ENCODE assay signal across 9 cellular contexts in the genomic region with DNA sequence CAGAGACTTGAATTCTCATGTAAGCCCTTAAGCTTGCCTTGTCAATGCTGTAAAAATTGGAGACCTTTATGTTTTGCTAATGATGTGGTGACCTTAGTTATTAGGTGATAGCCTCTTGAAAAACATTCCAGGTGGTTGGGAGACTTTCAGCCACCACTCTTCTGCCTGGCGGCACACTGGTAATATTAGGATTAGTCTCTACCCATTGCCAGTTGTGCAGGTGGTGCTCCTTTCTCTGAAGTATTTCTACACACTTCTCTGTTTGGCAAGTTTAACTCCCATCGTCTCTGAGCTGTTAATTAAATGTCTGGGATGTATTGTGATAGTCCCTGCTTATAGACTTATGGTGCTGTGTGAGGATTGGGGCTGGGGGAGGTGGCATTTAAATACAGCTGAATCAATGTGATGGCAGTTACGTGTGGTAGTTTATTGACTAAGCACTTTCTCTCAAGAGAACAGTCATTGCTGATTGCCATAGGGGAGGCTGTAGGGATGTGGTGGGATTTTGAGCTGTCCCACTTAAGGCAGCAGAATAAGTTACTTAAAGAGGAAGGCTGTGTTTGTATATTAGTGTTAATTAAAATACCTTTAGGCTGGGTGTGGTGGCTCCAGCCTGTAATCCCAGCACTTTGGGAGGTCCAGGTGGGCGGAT. TPM values are rescaled to one million over a fixed set of nuclear protein-coding genes. Genes with fewer than 3 reads are reported as not detected.
A peak's percentile ranks its signal among the peaks of the same experiment; 100 is the strongest.
DNase-seq lines count a peak whose midpoint lies in the region; ATAC-seq and TF ChIP-seq lines count a peak whose summit lies in the region.
"Had no signal": no experiment of that assay in that cellular context is flagged by ENCODE, and none has a peak within 500 bp of the region (broad histone marks: within the 10 kb centered on the region; RNA-seq: fewer than 3 reads in every experiment).

No MANE protein-coding gene starts in this region.

- peak overlapping the region; percentile 55 for H3K27ac ChIP-seq in CD4-positive, CD25-positive, alpha-beta regulatory T cell (ENCODE audit: insufficient read depth, low read length, poor library complexity, severe bottlenecking)
- H3K27ac ChIP-seq in dorsolateral prefrontal cortex: peak overlapping the region in 44 of 59 donors; percentile 5 to 77 (median 46)

- TF ChIP-seq CTCF in dorsolateral prefrontal cortex (IDR thresholded peaks at IDR 0.05 in 54 of 56, conservative IDR thresholded peaks at IDR 0.05 in 2 of 56; ENCODE audit: low read depth in 1 of 56, partially characterized antibody in 56 of 56): no peak
- no peak for TF ChIP-seq CTCF in osteocyte (IDR thresholded peaks at IDR 0.05)

- peaks cover 4% of the 10 kb centered on the region for H3K27me3 Mint-ChIP-seq in CD4-positive, CD25-positive, alpha-beta regulatory T cell
- no peaks in the 10 kb centered on the region for H3K27me3 Mint-ChIP-seq in osteocyte (ENCODE audit: unreplicated experiment)
- H3K27me3 Mint-ChIP-seq in T-helper 2 cell treated with Interferon-gamma antibody and Interleukin-4, amounts not matched to agents 5 μg/mL and 100 μg/mL, for 36 hours (ENCODE audit: low read depth): no peaks in the 10 kb centered on the region

- H3K4me3 Mint-ChIP-seq in CD4-positive, CD25-positive, alpha-beta regulatory T cell: peak overlapping the region in 3 of 4 donors; percentile 6 to 80 (median 50)
- H3K4me3 Mint-ChIP-seq in osteocyte (ENCODE audit: unreplicated experiment): no peak overlapping the region
- no peak overlapping the region for H3K4me3 Mint-ChIP-seq in T-helper 2 cell treated with Interferon-gamma antibody and Interleukin-4, amounts not matched to agents 5 μg/mL and 100 μg/mL, for 36 hours

- peaks cover 17% of the 10 kb centered on the region for H3K36me3 Mint-ChIP-seq in CD4-positive, CD25-positive, alpha-beta regulatory T cell
- peaks cover 7% of the 10 kb centered on the region for H3K36me3 Mint-ChIP-seq in osteocyte (ENCODE audit: unreplicated experiment)
- H3K36me3 Mint-ChIP-seq in T-helper 2 cell treated with Interferon-gamma antibody and Interleukin-4, amounts not matched to agents 5 μg/mL and 100 μg/mL, for 36 hours (ENCODE audit: low read depth): peaks cover 25% of the 10 kb centered on the region

- peak overlapping the region; percentile 78 to 92 (median 79) for H3K27ac Mint-ChIP-seq in CD4-positive, CD25-positive, alpha-beta regulatory T cell
- H3K27ac Mint-ChIP-seq in osteocyte (ENCODE audit: unreplicated experiment): peak overlapping the region; percentile 90
- no peak overlapping the region for H3K27ac Mint-ChIP-seq in T-helper 2 cell treated with Interferon-gamma antibody and Interleukin-4, amounts not matched to agents 5 μg/mL and 100 μg/mL, for 36 hours

- H3K27me3 ChIP-seq in CD4-positive, CD25-positive, alpha-beta regulatory T cell (ENCODE audit: control insufficient read depth, insufficient read depth, low read length): no peaks in the 10 kb centered on the region
- H3K27me3 ChIP-seq in dorsolateral prefrontal cortex: no peaks in the 10 kb centered on the region

- H3K36me3 ChIP-seq in CD4-positive, CD25-positive, alpha-beta regulatory T cell (ENCODE audit: control insufficient read depth, insufficient read depth, low read length): peaks cover 27% of the 10 kb centered on the region

- H3K9me3 Mint-ChIP-seq in CD4-positive, CD25-positive, alpha-beta regulatory T cell: no peaks in the 10 kb centered on the region
- no peaks in the 10 kb centered on the region for H3K9me3 Mint-ChIP-seq in osteocyte (ENCODE audit: unreplicated experiment)
- H3K9me3 Mint-ChIP-seq in T-helper 2 cell treated with Interferon-gamma antibody and Interleukin-4, amounts not matched to agents 5 μg/mL and 100 μg/mL, for 36 hours: no peaks in the 10 kb centered on the region

- no peak for DNase-seq in CD4-positive, CD25-positive, alpha-beta regulatory T cell
- peak; percentile 40 for DNase-seq in NCI-H524 treated with DMSO at 0.1 percent for 48 hours (lab: John Stamatoyannopoulos, UW)
- no peak for DNase-seq in dorsolateral prefrontal cortex
- DNase-seq in osteocyte (ENCODE audit: extremely low spot score, unreplicated experiment): no peak
- no peak for DNase-seq in globus pallidus (ENCODE audit: low spot score)
- no peak for DNase-seq in DMS53 treated with DMSO at 0.1 percent for 48 hours (lab: John Stamatoyannopoulos, UW; ENCODE audit: unreplicated experiment)
- no peak for DNase-seq in T-helper 2 cell treated with Interferon-gamma antibody and Interleukin-4, amounts not matched to agents 5 μg/mL and 100 μg/mL, for 36 hours (ENCODE audit: low spot score)
- DNase-seq: GDM1 had no signal

- peak overlapping the region; percentile 16 for H3K4me3 ChIP-seq in CD4-positive, CD25-positive, alpha-beta regulatory T cell (ENCODE audit: low read depth, low read length)
- H3K4me3 ChIP-seq in dorsolateral prefrontal cortex: peak overlapping the region in 1 of 59 donors; percentile 1

- peaks cover 36 to 62% (median 51%) of the 10 kb centered on the region in 4 donors for H3K4me1 Mint-ChIP-seq in CD4-positive, CD25-positive, alpha-beta regulatory T cell
- peaks cover 56% of the 10 kb centered on the region for H3K4me1 Mint-ChIP-seq in osteocyte (ENCODE audit: unreplicated experiment)
- H3K4me1 Mint-ChIP-seq in T-helper 2 cell treated with Interferon-gamma antibody and Interleukin-4, amounts not matched to agents 5 μg/mL and 100 μg/mL, for 36 hours (ENCODE audit: low read depth): peaks cover 35% of the 10 kb centered on the region

- ATAC-seq in CD4-positive, CD25-positive, alpha-beta regulatory T cell (ENCODE audit: low read depth in 2 of 2): no peak
- ATAC-seq in HG03457 (IDR thresholded peaks at IDR 0.05; ENCODE audit: unreplicated experiment): no peak

- H3K4me1 ChIP-seq in CD4-positive, CD25-positive, alpha-beta regulatory T cell (ENCODE audit: control insufficient read depth, insufficient read depth, low read length, poor library complexity, severe bottlenecking): peaks cover 43% of the 10 kb centered on the region

- no peaks in the 10 kb centered on the region for H3K9me3 ChIP-seq in CD4-positive, CD25-positive, alpha-beta regulatory T cell (ENCODE audit: control insufficient read depth in 2 of 2, low read length in 2 of 2)

- intact Hi-C loops in dorsolateral prefrontal cortex (cut with DNase I): no loop called here

RNA-seq across cellular contexts. Expression of a gene that starts 11.7 kb away (rescaled TPM):
- 72.8 TPM for total RNA-seq in CD4-positive, CD25-positive, alpha-beta regulatory T cell
- 100 to 1,000 TPM; 244 to 419 (median 310) TPM for polyA plus RNA-seq in CD4-positive, CD25-positive, alpha-beta regulatory T cell
- total RNA-seq in dorsolateral prefrontal cortex (100 to 1,000 TPM; 189 to 309 (median 248) TPM), osteocyte (267 and 270 TPM in 2 replicates)

RNA-seq across cellular contexts. Expression of a gene that starts 37.3 kb away (rescaled TPM):
- 6.8 TPM for total RNA-seq in CD4-positive, CD25-positive, alpha-beta regulatory T cell
- polyA plus RNA-seq in CD4-positive, CD25-positive, alpha-beta regulatory T cell: 1 to 10 TPM; 5.6 to 7.4 (median 5.9) TPM
- 10 to 100 TPM; 17.0 to 54.5 (median 31.2) TPM for total RNA-seq in dorsolateral prefrontal cortex
- total RNA-seq in osteocyte: 23.0 and 27.7 TPM in 2 replicates

Comparison
In these comparisons a context has a peak if more than half of its experiments do, and no peak if none do; other contexts are left out.
1. H3K4me3 Mint-ChIP-seq: peak in CD4-positive, CD25-positive, alpha-beta regulatory T cell (3 of 4); none in osteocyte (single experiment) and T-helper 2 cell treated with Interferon-gamma antibody and Interleukin-4, amounts not matched to agents 5 μg/mL and 100 μg/mL, for 36 hours (single experiment).